ENCODE assay signal across 9 cellular contexts in genomic region chr1:170533331-170533730, GRCh38. TPM values are rescaled to one million over a fixed set of nuclear protein-coding genes. Genes with fewer than 3 reads are reported as not detected.
A peak's percentile ranks its signal among the peaks of the same experiment; 100 is the strongest.
DNase-seq lines count a peak whose midpoint lies in the region; ATAC-seq and TF ChIP-seq lines count a peak whose summit lies in the region.
"Had no signal": no experiment of that assay in that cellular context is flagged by ENCODE, and none has a peak within 500 bp of the region (broad histone marks: within the 10 kb centered on the region; RNA-seq: fewer than 3 reads in every experiment).

No MANE protein-coding gene starts in this region.

- peak overlapping the region; percentile 89 for H3K27ac ChIP-seq in SJSA1

- ATAC-seq in HG03045 (IDR thresholded peaks at IDR 0.05; ENCODE audit: unreplicated experiment), result no peak
- ATAC-seq in HG02642 (IDR thresholded peaks at IDR 0.05; ENCODE audit: poor library complexity, unreplicated experiment), result no peak

- peaks cover 6% of the 10 kb centered on the region for H3K36me3 Mint-ChIP-seq in progenitor cell of endocrine pancreas (ENCODE audit: insufficient read depth)

- in situ Hi-C loops in ACHN (cut with HindIII; ENCODE audit: low pct_ligation_motif_present, low pct_unique_long_range_greater_than_20kb, low sequenced_read_pairs), result no loop called here

- no peaks in the 10 kb centered on the region for H3K27me3 ChIP-seq in SJSA1 (replicated peaks)

- H3K4me3 ChIP-seq in SJSA1, result peak overlapping the region; percentile 54
- peak overlapping the region; percentile 85; the same call in 1 of the 2 replicates for H3K4me3 ChIP-seq in iPS-18c (ENCODE audit: insufficient read depth, low read depth, low read length)

- H3K9me3 ChIP-seq in SJSA1 (replicated peaks) (no peaks in the 10 kb centered on the region), iPS-18c (ENCODE audit: control insufficient read depth, insufficient read depth, low read length) (no peaks in the 10 kb centered on the region)

- no peak overlapping the region for H3K27ac Mint-ChIP-seq in progenitor cell of endocrine pancreas

- H3K4me1 ChIP-seq in SJSA1 (replicated peaks), result peaks cover 11% of the 10 kb centered on the region

- no peaks in the 10 kb centered on the region for H3K9me3 Mint-ChIP-seq in progenitor cell of endocrine pancreas (ENCODE audit: low read depth)

- H3K4me1 Mint-ChIP-seq in progenitor cell of endocrine pancreas (ENCODE audit: low read depth), result peaks cover 22% of the 10 kb centered on the region

- peaks cover 25% of the 10 kb centered on the region for H3K36me3 ChIP-seq in SJSA1

- peak; percentile 13 for DNase-seq in ACHN
- DNase-seq in HCEC 1CT, result peak; percentile 36
- no peak for DNase-seq in SJSA1 (ENCODE audit: low read depth in 1 of 2, low spot score in 2 of 2)
- DNase-seq in progenitor cell of endocrine pancreas (ENCODE audit: low spot score, unreplicated experiment), result no peak
- no peak for DNase-seq in NCI-H82 treated with DMSO at 0.1 percent for 48 hours (lab: John Stamatoyannopoulos, UW; ENCODE audit: unreplicated experiment)
- DNase-seq: DMS 273 treated with DMSO at 0.1 percent for 48 hours had no signal

- TF ChIP-seq CTCF in progenitor cell of endocrine pancreas (IDR thresholded peaks at IDR 0.05; ENCODE audit: unreplicated experiment), result no peak

- no peaks in the 10 kb centered on the region for H3K27me3 Mint-ChIP-seq in progenitor cell of endocrine pancreas

- H3K4me3 Mint-ChIP-seq in progenitor cell of endocrine pancreas (ENCODE audit: low read depth), result no peak overlapping the region

RNA-seq across cellular contexts. Expression of gene GORAB, which starts 1.4 kb away (rescaled TPM):
- total RNA-seq in SJSA1 (2014; rRNA removed; shearing (Covaris generic)), result 7.6 and 14.8 TPM in 2 replicates
- 23.1 and 26.2 TPM in 2 replicates for total RNA-seq in progenitor cell of endocrine pancreas

Comparison
In these comparisons a context has a peak if more than half of its experiments do, and no peak if none do; other contexts are left out.
1. DNase-seq: peak in ACHN (single experiment) and HCEC 1CT (single experiment); none in SJSA1 (0 of 2), progenitor cell of endocrine pancreas (single experiment) and NCI-H82 treated with DMSO at 0.1 percent for 48 hours (single experiment).